Comparison of ENCODE assay signal across 6 cellular contexts in the genomic region with DNA sequence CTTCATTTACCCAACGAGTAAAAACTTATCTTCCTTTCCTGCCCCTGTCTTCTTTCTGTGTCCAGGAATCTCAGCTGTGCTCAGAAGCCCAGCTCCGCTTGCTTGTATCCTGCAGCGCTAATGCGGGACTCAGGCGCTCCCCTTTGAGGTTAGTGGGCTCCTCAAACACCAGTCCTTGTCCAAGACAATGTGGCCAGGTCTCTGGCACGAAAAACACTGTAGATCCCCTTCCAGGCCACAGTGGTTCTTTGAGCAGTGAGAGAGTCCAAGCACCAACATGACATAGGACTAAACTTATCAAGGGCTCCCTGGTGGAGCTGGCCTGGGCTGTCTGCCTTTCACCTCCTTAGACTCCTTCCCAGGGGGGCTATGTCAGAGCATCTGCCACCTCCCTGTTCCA. TPM values are rescaled to one million over a fixed set of nuclear protein-coding genes. Genes with fewer than 3 reads are reported as not detected.
"Had no signal": no experiment of that assay in that cellular context is flagged by ENCODE, and none has a peak within 500 bp of the region (broad histone marks: within the 10 kb centered on the region; RNA-seq: fewer than 3 reads in every experiment).

No MANE protein-coding gene starts in this region.

- H3K4me3 Mint-ChIP-seq: H9 had no signal

- H3K9me3 Mint-ChIP-seq: H9 had no signal

- H3K4me3 ChIP-seq: K562 had no signal

- ATAC-seq: K562 had no signal

- DNase-seq: GOT3, H9, HCEC 1CT, IMR-90 had no signal

RNA-seq across cellular contexts. Expression of a gene that starts 53.7 kb away (rescaled TPM):
- total RNA-seq: HT-29, IMR-90, K562 had no signal
- polyA plus RNA-seq: IMR-90, K562 had no signal
